In the genomic region with DNA sequence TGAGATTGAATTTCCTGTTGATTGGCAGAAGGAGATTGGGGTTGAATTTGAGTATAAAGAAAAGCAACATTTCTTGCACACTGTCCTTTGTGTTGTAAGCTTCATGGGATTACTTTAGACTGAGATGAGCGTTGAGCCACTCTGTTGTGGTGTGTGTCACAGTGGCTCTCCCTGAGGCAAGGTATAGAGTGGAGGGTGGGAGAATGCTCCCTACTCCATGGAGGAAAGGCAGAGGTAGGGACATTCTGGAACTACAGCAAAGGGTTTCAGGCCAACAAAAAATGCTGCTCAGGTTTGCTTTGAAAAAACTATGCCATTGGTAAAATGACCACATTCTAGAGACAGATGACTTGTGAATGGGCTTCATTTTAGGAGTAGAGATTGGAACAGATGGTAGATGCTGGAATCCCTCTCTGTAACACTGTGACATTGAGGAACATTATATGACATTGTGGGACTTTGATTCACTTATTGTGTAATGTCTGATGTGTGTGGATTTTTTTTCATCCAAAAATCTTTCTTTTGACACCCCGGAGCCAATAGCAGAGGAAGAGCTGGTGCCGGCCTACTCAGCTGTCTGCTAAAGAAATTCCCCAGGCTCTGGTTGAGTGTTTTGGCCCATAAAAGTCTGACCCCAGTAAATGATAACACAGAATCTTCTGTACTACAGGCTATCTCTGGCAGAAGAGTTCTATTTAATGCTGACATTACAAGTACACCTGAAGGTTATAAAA, we compare ENCODE assay signal across 1 cellular context.
TF ChIP-seq lines count a peak whose summit lies in the region.

No MANE protein-coding gene starts in this region.

TF ChIP-seq in HepG2, 621 proteins besides CTCF, POLR2A, EP300 and RAD21 (continued from another document):
- TF ChIP-seq KLF9 (CRISPR knock-in tag; IDR thresholded peaks at IDR 0.05; ENCODE audit: low read depth) (no peak), SETDB1 (CRISPR knock-in tag; IDR thresholded peaks at IDR 0.05; ENCODE audit: borderline replicate concordance) (no peak), KAT2B (IDR thresholded peaks at IDR 0.05; ENCODE audit: borderline replicate concordance, low read depth, low read length) (no peak), ZNF549 (CRISPR knock-in tag; IDR thresholded peaks at IDR 0.05) (no peak)
- TF ChIP-seq, protein P1, sequence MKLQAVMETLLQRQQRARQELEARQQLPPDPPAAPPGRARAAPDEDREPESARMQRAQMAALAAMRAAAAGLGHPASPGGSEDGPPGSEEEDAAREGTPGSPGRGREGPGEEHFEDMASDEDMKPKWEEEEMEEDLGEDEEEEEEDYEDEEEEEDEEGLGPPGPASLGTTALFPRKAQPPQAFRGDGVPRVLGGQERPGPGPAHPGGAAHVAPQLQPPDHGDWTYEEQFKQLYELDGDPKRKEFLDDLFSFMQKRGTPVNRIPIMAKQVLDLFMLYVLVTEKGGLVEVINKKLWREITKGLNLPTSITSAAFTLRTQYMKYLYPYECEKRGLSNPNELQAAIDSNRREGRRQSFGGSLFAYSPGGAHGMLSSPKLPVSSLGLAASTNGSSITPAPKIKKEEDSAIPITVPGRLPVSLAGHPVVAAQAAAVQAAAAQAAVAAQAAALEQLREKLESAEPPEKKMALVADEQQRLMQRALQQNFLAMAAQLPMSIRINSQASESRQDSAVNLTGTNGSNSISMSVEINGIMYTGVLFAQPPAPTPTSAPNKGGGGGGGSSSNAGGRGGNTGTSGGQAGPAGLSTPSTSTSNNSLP (IDR thresholded peaks at IDR 0.05; ENCODE audit: low read depth, low read length), result no peak
- TF ChIP-seq, protein P2, sequence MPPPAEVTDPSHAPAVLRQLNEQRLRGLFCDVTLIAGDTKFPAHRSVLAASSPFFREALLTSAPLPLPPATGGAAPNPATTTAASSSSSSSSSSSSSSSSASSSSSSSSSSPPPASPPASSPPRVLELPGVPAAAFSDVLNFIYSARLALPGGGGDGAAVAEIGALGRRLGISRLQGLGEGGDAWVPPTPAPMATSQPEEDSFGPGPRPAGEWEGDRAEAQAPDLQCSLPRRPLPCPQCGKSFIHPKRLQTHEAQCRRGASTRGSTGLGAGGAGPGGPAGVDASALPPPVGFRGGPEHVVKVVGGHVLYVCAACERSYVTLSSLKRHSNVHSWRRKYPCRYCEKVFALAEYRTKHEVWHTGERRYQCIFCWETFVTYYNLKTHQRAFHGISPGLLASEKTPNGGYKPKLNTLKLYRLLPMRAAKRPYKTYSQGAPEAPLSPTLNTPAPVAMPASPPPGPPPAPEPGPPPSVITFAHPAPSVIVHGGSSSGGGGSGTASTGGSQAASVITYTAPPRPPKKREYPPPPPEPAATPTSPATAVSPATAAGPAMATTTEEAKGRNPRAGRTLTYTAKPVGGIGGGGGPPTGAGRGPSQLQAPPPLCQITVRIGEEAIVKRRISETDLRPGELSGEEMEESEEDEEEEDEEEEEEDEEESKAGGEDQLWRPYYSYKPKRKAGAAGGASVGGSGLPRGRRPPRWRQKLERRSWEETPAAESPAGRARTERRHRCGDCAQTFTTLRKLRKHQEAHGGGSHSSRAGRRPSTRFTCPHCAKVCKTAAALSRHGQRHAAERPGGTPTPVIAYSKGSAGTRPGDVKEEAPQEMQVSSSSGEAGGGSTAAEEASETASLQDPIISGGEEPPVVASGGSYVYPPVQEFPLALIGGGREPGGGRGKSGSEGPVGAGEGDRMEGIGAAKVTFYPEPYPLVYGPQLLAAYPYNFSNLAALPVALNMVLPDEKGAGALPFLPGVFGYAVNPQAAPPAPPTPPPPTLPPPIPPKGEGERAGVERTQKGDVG (CRISPR knock-in tag; IDR thresholded peaks at IDR 0.05; ENCODE audit: borderline replicate concordance), result no peak
- TF ChIP-seq, protein P3, sequence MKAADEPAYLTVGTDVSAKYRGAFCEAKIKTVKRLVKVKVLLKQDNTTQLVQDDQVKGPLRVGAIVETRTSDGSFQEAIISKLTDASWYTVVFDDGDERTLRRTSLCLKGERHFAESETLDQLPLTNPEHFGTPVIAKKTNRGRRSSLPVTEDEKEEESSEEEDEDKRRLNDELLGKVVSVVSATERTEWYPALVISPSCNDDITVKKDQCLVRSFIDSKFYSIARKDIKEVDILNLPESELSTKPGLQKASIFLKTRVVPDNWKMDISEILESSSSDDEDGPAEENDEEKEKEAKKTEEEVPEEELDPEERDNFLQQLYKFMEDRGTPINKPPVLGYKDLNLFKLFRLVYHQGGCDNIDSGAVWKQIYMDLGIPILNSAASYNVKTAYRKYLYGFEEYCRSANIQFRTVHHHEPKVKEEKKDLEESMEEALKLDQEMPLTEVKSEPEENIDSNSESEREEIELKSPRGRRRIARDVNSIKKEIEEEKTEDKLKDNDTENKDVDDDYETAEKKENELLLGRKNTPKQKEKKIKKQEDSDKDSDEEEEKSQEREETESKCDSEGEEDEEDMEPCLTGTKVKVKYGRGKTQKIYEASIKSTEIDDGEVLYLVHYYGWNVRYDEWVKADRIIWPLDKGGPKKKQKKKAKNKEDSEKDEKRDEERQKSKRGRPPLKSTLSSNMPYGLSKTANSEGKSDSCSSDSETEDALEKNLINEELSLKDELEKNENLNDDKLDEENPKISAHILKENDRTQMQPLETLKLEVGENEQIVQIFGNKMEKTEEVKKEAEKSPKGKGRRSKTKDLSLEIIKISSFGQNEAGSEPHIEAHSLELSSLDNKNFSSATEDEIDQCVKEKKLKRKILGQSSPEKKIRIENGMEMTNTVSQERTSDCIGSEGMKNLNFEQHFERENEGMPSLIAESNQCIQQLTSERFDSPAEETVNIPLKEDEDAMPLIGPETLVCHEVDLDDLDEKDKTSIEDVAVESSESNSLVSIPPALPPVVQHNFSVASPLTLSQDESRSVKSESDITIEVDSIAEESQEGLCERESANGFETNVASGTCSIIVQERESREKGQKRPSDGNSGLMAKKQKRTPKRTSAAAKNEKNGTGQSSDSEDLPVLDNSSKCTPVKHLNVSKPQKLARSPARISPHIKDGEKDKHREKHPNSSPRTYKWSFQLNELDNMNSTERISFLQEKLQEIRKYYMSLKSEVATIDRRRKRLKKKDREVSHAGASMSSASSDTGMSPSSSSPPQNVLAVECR (CRISPR knock-in tag; IDR thresholded peaks at IDR 0.05; ENCODE audit: borderline replicate concordance), result no peak
- TF ChIP-seq, protein P4, sequence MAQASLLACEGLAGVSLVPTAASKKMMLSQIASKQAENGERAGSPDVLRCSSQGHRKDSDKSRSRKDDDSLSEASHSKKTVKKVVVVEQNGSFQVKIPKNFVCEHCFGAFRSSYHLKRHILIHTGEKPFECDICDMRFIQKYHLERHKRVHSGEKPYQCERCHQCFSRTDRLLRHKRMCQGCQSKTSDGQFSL (CRISPR knock-in tag; IDR thresholded peaks at IDR 0.05), result no peak
- TF ChIP-seq, protein P5, sequence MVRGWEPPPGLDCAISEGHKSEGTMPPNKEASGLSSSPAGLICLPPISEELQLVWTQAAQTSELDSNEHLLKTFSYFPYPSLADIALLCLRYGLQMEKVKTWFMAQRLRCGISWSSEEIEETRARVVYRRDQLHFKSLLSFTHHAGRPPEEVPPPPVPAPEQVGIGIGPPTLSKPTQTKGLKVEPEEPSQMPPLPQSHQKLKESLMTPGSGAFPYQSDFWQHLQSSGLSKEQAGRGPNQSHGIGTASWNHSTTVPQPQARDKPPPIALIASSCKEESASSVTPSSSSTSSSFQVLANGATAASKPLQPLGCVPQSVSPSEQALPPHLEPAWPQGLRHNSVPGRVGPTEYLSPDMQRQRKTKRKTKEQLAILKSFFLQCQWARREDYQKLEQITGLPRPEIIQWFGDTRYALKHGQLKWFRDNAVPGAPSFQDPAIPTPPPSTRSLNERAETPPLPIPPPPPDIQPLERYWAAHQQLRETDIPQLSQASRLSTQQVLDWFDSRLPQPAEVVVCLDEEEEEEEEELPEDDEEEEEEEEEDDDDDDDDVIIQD (CRISPR knock-in tag; IDR thresholded peaks at IDR 0.05; ENCODE audit: low read depth), result no peak
TF ChIP-seq in HepG2: peak in this region for 0.
